ENCODE assay signal across 8 cellular contexts in genomic region chr16:46973457-46974324, GRCh38. TPM values are rescaled to one million over a fixed set of nuclear protein-coding genes. Genes with fewer than 3 reads are reported as not detected.
DNase-seq lines count a peak whose midpoint lies in the region; ATAC-seq and TF ChIP-seq lines count a peak whose summit lies in the region.

Gene DNAJA2 (minus strand): TSS chr16:46973674. CDS start chr16:46973572, 102 bp downstream.

- peaks cover 22% of the 10 kb centered on the region for H3K36me3 ChIP-seq in Karpas-422 (ENCODE audit: insufficient read depth, low read length)

- intact Hi-C loops in natural killer cell (cut with micrococcal nuclease), result loop anchor here (1.0 to 2.0 kb wide), 3 partner anchors 143 to 1640 kb away; partner anchors contain the start of genes C16orf87, ORC6 and VPS35

- H3K4me3 Mint-ChIP-seq in activated T-helper 17 cell treated with anti-CD3 and anti-CD28 coated beads, Interleukin-2, amount 50 U/mL, for 72 hours, result peak within 1 kb of the TSS; percentile 91
- H3K4me3 Mint-ChIP-seq in natural killer cell, result peak within 1 kb of the TSS; percentile 94

- H3K9me2 ChIP-seq in Karpas-422 (replicated peaks; ENCODE audit: insufficient read depth, low read length), result no peaks in the 10 kb centered on the region

- peak within 1 kb of the TSS; percentile 87 for H3K27ac ChIP-seq in Karpas-422 (ENCODE audit: low read length)

- peaks cover 27% of the 10 kb centered on the region for H4K20me1 ChIP-seq in Karpas-422 (ENCODE audit: insufficient read depth, low read depth, low read length)

- H3K9ac ChIP-seq in Karpas-422 (ENCODE audit: low read length), result peak within 1 kb of the TSS; percentile 95

- peak; percentile 89 for DNase-seq in Daoy (ENCODE audit: low read depth)
- peak; percentile 96 for DNase-seq in Karpas-422
- peak; percentile 84 for DNase-seq in RPMI7951 (ENCODE audit: low read depth)
- peak; percentile 81 for DNase-seq in fibroblast of peridontal ligament (ENCODE audit: extremely low read depth)
- peak; percentile 94 for DNase-seq in natural killer cell
- DNase-seq in stimulated activated naive CD4-positive, alpha-beta T cell (lab: John Stamatoyannopoulos, UW), result peak; percentile 82 to 94 (median 89)

- no peaks in the 10 kb centered on the region for H3K9me3 ChIP-seq in Karpas-422 (ENCODE audit: low read length)

- H3K4me3 ChIP-seq in Karpas-422 (ENCODE audit: low read length), result peak within 1 kb of the TSS; percentile 97

- peaks cover 45% of the 10 kb centered on the region for H3K4me1 ChIP-seq in Karpas-422 (ENCODE audit: low read length)

- TF ChIP-seq CTCF in natural killer cell (IDR thresholded peaks at IDR 0.05), result no peak

- no peaks in the 10 kb centered on the region for H3K9me3 Mint-ChIP-seq in activated T-helper 17 cell treated with anti-CD3 and anti-CD28 coated beads, Interleukin-2, amount 50 U/mL, for 72 hours
- H3K9me3 Mint-ChIP-seq in natural killer cell, result no peaks in the 10 kb centered on the region

- ATAC-seq in GM21825 (IDR thresholded peaks at IDR 0.05; ENCODE audit: unreplicated experiment) (peak; percentile 86), natural killer cell (peak; percentile 91 to 99 (median 93))
- peak; percentile 91 for ATAC-seq in activated T-helper 17 cell treated with anti-CD3 and anti-CD28 coated beads, Interleukin-2, amount 50 U/mL, for 72 hours (replicated peaks)

- H2AFZ ChIP-seq in Karpas-422 (ENCODE audit: low read length), result peak within 1 kb of the TSS; percentile 81

- peak within 1 kb of the TSS; percentile 96 for H3K27ac Mint-ChIP-seq in activated T-helper 17 cell treated with anti-CD3 and anti-CD28 coated beads, Interleukin-2, amount 50 U/mL, for 72 hours
- H3K27ac Mint-ChIP-seq in natural killer cell, result peak within 1 kb of the TSS; percentile 95 to 98

- peaks cover 58% of the 10 kb centered on the region for H3K36me3 Mint-ChIP-seq in activated T-helper 17 cell treated with anti-CD3 and anti-CD28 coated beads, Interleukin-2, amount 50 U/mL, for 72 hours (ENCODE audit: low read depth)
- H3K36me3 Mint-ChIP-seq in natural killer cell, result peaks cover 5% of the 10 kb centered on the region

- H3K4me2 ChIP-seq in Karpas-422 (ENCODE audit: low read depth, low read length, poor library complexity, severe bottlenecking), result peak within 1 kb of the TSS; percentile 91

- H3K27me3 Mint-ChIP-seq in activated T-helper 17 cell treated with anti-CD3 and anti-CD28 coated beads, Interleukin-2, amount 50 U/mL, for 72 hours, result no peaks in the 10 kb centered on the region
- no peaks in the 10 kb centered on the region for H3K27me3 Mint-ChIP-seq in natural killer cell (ENCODE audit: low read depth in 2 of 2)

- peaks cover 31% of the 10 kb centered on the region for H3K4me1 Mint-ChIP-seq in activated T-helper 17 cell treated with anti-CD3 and anti-CD28 coated beads, Interleukin-2, amount 50 U/mL, for 72 hours
- H3K4me1 Mint-ChIP-seq in natural killer cell, result peaks cover 28 to 33% of the 10 kb centered on the region in 2 donors

- no peaks in the 10 kb centered on the region for H3K27me3 ChIP-seq in Karpas-422 (ENCODE audit: low read length)

- peaks cover 52% of the 10 kb centered on the region for H3K79me2 ChIP-seq in Karpas-422 (ENCODE audit: low read length)

RNA-seq across cellular contexts. Expression of gene DNAJA2, which starts in this region (rescaled TPM):
- total RNA-seq in Daoy (2014; rRNA removed; shearing (Covaris generic)), result 70.6 and 126 TPM in 2 replicates
- 61.7 and 81.0 TPM in 2 replicates for total RNA-seq in Karpas-422 (2014; rRNA removed; shearing (Covaris generic); ENCODE audit: low replicate concordance)
- 66.7 and 70.0 TPM in 2 replicates for total RNA-seq in RPMI7951 (2014; rRNA removed; shearing (Covaris generic))
- 10 to 100 TPM; 46.2 to 77.9 TPM for total RNA-seq in activated T-helper 17 cell treated with anti-CD3 and anti-CD28 coated beads, Interleukin-2, amount 50 U/mL, for 72 hours
- 10 to 100 TPM; 71.8 to 83.2 (median 74.5) TPM for total RNA-seq in natural killer cell

Comparison
In these comparisons a context has a peak if more than half of its experiments do, and no peak if none do; other contexts are left out.
1. Peak in every context shown above with its lines: DNase-seq, ATAC-seq, H3K4me3 ChIP-seq and H3K27ac ChIP-seq.